22 cellular contexts compared by ENCODE assay signal in the genomic region with DNA sequence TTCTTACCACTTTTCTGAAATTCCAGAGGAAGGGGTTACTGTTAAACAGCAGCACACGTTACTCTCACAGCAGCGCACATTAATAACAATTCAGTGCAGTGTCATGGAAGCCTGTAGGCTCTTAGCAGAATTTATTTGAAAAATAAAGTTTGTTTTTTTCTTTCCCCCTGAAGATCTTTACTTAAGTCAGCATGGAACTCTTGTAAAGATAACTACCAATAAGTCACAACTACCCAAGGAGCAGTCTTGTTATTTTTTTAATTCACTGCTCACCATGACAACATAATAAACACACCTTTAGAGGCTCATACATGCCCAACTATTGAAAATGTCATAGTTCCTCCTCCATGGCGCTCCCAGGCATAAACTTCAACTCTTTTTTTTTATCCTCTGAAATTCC. TPM values are rescaled to one million over a fixed set of nuclear protein-coding genes. Genes with fewer than 3 reads are reported as not detected.
DNase-seq lines count a peak whose midpoint lies in the region; ATAC-seq and TF ChIP-seq lines count a peak whose summit lies in the region.
"Had no signal": no experiment of that assay in that cellular context is flagged by ENCODE, and none has a peak within 500 bp of the region (broad histone marks: within the 10 kb centered on the region; RNA-seq: fewer than 3 reads in every experiment).

No MANE protein-coding gene starts in this region.

- no peak overlapping the region for H2AFZ ChIP-seq in mesenchymal stem cell (ENCODE audit: low read depth, low read length)
- H2AFZ ChIP-seq in neuron (ENCODE audit: low read depth, low read length) = peak overlapping the region; percentile 16

- H3K14ac ChIP-seq in mesenchymal stem cell (ENCODE audit: low read length in 2 of 2) = no peak overlapping the region

- H3K4me1 ChIP-seq in mesenchymal stem cell (ENCODE audit: control insufficient read depth, insufficient read depth, low read depth, low read length) (no peaks in the 10 kb centered on the region), neuron (ENCODE audit: insufficient read depth, low read length) (peaks cover 5% of the 10 kb centered on the region)

- H3K9me3 ChIP-seq in mesenchymal stem cell (ENCODE audit: control insufficient read depth, low read length) = no peaks in the 10 kb centered on the region
- H3K9me3 ChIP-seq in neuron (ENCODE audit: low read length) = no peaks in the 10 kb centered on the region

- H3K18ac ChIP-seq in mesenchymal stem cell (ENCODE audit: low read depth in 1 of 2, low read length in 2 of 2) = no peak overlapping the region

- no peak overlapping the region for H2BK15ac ChIP-seq in mesenchymal stem cell (ENCODE audit: low read depth, poor library complexity, severe bottlenecking)

- ATAC-seq in WTC11 = peak; percentile 39
- no peak for ATAC-seq in HG03565 (IDR thresholded peaks at IDR 0.05; ENCODE audit: unreplicated experiment)
- ATAC-seq: HCT116 had no signal

- H2BK120ac ChIP-seq in mesenchymal stem cell (ENCODE audit: low read depth, low read length) = no peak overlapping the region

- H3K4ac ChIP-seq in mesenchymal stem cell (ENCODE audit: low read depth in 1 of 2, low read length in 2 of 2) = no peak overlapping the region

- CTCF ChIA-PET in WTC11 (lab: Charles Lee) = no interaction called here

- H2AK5ac ChIP-seq in mesenchymal stem cell (ENCODE audit: low read length, severe bottlenecking) = no peak overlapping the region

- no peak overlapping the region for H3K4me3 ChIP-seq in H7 (ENCODE audit: insufficient read depth, low read depth, low read length)
- H3K4me3 ChIP-seq in mesenchymal stem cell (ENCODE audit: insufficient read depth in 1 of 2, low read depth in 1 of 2, low read length in 2 of 2) = no peak overlapping the region
- H3K4me3 ChIP-seq in neuron (ENCODE audit: low read length) = no peak overlapping the region
- H3K4me3 ChIP-seq: SK-N-MC had no signal

- H3K27me3 Mint-ChIP-seq in WTC11 (ENCODE audit: low read depth) = no peaks in the 10 kb centered on the region

- H2BK12ac ChIP-seq in mesenchymal stem cell (ENCODE audit: low read length in 2 of 2) = no peak overlapping the region

- DNase-seq in H7 (peak; percentile 49), WTC11 (ENCODE audit: low spot score) (no peak), mesenchymal stem cell (no peak), DMS79 (lab: John Stamatoyannopoulos, UW) (no peak), NCI-H2107 (lab: John Stamatoyannopoulos, UW) (no peak), NCI-H748 (lab: John Stamatoyannopoulos, UW; ENCODE audit: unreplicated experiment) (no peak)
- DNase-seq: DMS153, GOT3, IMR-90, NCI-H1092, NCI-H1417 treated with DMSO at 0.1 percent for 48 hours, NCI-H1694 treated with DMSO at 0.1 percent for 48 hours, NCI-H2081, NCI-H2171, NCI-H226, NCI-H510A treated with DMSO at 0.1 percent for 48 hours, NCI-H774, SIG-M5 had no signal

- no peak overlapping the region for H2BK5ac ChIP-seq in mesenchymal stem cell (ENCODE audit: low read depth, low read length, poor library complexity, severe bottlenecking)

- no peak overlapping the region for H3K4me3 Mint-ChIP-seq in WTC11

- POLR2A ChIA-PET in WTC11 (lab: Charles Lee) = no interaction called here

- no peaks in the 10 kb centered on the region for H3K27me3 ChIP-seq in H7 (ENCODE audit: control insufficient read depth, insufficient read depth, low read length)
- peaks cover 0 to 3% of the 10 kb centered on the region in 2 experiments for H3K27me3 ChIP-seq in mesenchymal stem cell (ENCODE audit: control insufficient read depth in 1 of 2, insufficient read depth in 1 of 2, low read length in 2 of 2)
- H3K27me3 ChIP-seq in neuron (ENCODE audit: insufficient read depth, low read length) = peaks cover 2% of the 10 kb centered on the region

- H3K36me3 Mint-ChIP-seq in WTC11 = no peaks in the 10 kb centered on the region

- peaks cover 5% of the 10 kb centered on the region for H3K4me1 Mint-ChIP-seq in WTC11

- H3K27ac Mint-ChIP-seq in WTC11 = 0 out of 2 replicates have a peak overlapping the region, but pooled peaks have one; percentile 5

- H3K4me2 ChIP-seq in mesenchymal stem cell (ENCODE audit: low read length, poor library complexity, severe bottlenecking) = no peak overlapping the region

- WGBS in mesenchymal stem cell = 67% methylated on average over 3 of the region's 3 CpGs

- H4K91ac ChIP-seq in mesenchymal stem cell (ENCODE audit: low read length) = no peak overlapping the region

- H3K79me1 ChIP-seq in mesenchymal stem cell (replicated peaks; ENCODE audit: low read length, poor library complexity, severe bottlenecking) = no peaks in the 10 kb centered on the region

- H3K23ac ChIP-seq in mesenchymal stem cell (ENCODE audit: low read length in 2 of 2) = no peak overlapping the region

- H3K36me3 ChIP-seq in H7 (replicated peaks; ENCODE audit: control insufficient read depth, insufficient read depth, low read length) (no peaks in the 10 kb centered on the region), mesenchymal stem cell (ENCODE audit: control insufficient read depth in 1 of 2, insufficient read depth in 2 of 2, low read depth in 1 of 2, low read length in 2 of 2) (no peaks in the 10 kb centered on the region), neuron (ENCODE audit: insufficient read depth, low read length) (no peaks in the 10 kb centered on the region)

- H3K9ac ChIP-seq in mesenchymal stem cell (ENCODE audit: low read length) = peak overlapping the region; percentile 15

- no peak overlapping the region for H3K27ac ChIP-seq in mesenchymal stem cell (ENCODE audit: low read length, poor library complexity, severe bottlenecking)
- H3K27ac ChIP-seq: SK-N-MC had no signal

- TF ChIP-seq CTCF in WTC11 (IDR thresholded peaks at IDR 0.05) = no peak

- no peaks in the 10 kb centered on the region for H3K9me3 Mint-ChIP-seq in WTC11

- no peak overlapping the region for H4K8ac ChIP-seq in mesenchymal stem cell (ENCODE audit: low read length)

TF ChIP-seq in WTC11, 78 proteins besides CTCF, POLR2A, EP300 and RAD21 (continues in another document):
- TF ChIP-seq, protein P1, sequence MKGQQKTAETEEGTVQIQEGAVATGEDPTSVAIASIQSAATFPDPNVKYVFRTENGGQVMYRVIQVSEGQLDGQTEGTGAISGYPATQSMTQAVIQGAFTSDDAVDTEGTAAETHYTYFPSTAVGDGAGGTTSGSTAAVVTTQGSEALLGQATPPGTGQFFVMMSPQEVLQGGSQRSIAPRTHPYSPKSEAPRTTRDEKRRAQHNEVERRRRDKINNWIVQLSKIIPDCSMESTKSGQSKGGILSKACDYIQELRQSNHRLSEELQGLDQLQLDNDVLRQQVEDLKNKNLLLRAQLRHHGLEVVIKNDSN (CRISPR knock-in tag; IDR thresholded peaks at IDR 0.05) = no peak
- TF ChIP-seq CREM (CRISPR knock-in tag; IDR thresholded peaks at IDR 0.05) (no peak), NR2C2 (CRISPR knock-in tag; IDR thresholded peaks at IDR 0.05) (no peak), NR1H2 (CRISPR knock-in tag; IDR thresholded peaks at IDR 0.05) (no peak), AFF4 (CRISPR knock-in tag; IDR thresholded peaks at IDR 0.05; ENCODE audit: borderline replicate concordance) (no peak), TP53 (CRISPR knock-in tag; IDR thresholded peaks at IDR 0.05) (no peak)
- TF ChIP-seq, protein P2, sequence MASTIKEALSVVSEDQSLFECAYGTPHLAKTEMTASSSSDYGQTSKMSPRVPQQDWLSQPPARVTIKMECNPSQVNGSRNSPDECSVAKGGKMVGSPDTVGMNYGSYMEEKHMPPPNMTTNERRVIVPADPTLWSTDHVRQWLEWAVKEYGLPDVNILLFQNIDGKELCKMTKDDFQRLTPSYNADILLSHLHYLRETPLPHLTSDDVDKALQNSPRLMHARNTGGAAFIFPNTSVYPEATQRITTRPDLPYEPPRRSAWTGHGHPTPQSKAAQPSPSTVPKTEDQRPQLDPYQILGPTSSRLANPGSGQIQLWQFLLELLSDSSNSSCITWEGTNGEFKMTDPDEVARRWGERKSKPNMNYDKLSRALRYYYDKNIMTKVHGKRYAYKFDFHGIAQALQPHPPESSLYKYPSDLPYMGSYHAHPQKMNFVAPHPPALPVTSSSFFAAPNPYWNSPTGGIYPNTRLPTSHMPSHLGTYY (CRISPR knock-in tag; IDR thresholded peaks at IDR 0.05) = no peak

RNA-seq across cellular contexts. Expression of gene PSMD7, which starts 31.8 kb away (rescaled TPM):
- 118 and 123 TPM in 2 replicates for total RNA-seq in H7 (2014; rRNA removed; shearing (Covaris generic))
- 124 to 135 TPM (median 131 TPM) in 3 replicates for total RNA-seq in WTC11 (2021)
- polyA plus RNA-seq in mesenchymal stem cell (2013, experiment 1 of 2) = 117 TPM
- 115 TPM for polyA plus RNA-seq in mesenchymal stem cell (2013, experiment 2 of 2)
